ENCODE assay signal across 6 cellular contexts in the genomic region with DNA sequence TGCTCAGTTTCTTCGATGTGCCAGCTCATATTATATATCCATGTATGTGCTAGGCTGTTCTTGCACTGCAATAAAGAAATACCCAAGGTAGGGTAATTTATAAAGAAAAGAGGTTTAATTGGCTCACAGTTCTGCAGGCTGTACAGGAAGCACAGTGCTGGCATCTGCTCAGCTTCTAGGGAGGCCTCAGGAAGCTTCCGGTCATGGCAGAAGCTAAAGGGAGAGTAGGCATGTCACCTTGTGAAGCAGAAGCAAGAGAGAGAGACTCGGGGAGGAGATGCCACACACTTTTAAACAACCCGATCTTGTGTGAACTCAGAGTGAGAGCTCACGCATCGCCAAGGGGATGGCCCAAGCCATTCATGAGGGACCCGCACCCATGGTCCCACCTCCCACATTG. TPM values are rescaled to one million over a fixed set of nuclear protein-coding genes. Genes with fewer than 3 reads are reported as not detected.
"Had no signal": no experiment of that assay in that cellular context is flagged by ENCODE, and none has a peak within 500 bp of the region (broad histone marks: within the 10 kb centered on the region; RNA-seq: fewer than 3 reads in every experiment).

No MANE protein-coding gene starts in this region.

- ATAC-seq: HepG2 had no signal

- H3K4me2 ChIP-seq: KMS-11 had no signal

- H3K27ac ChIP-seq: HL-60, KMS-11 had no signal

- H3K9ac ChIP-seq: KMS-11 had no signal

- DNase-seq: IMR-90, KG1 had no signal

- FAIRE-seq: HepG2, HTR-8/SVneo had no signal

RNA-seq across cellular contexts. Expression of gene ECHDC3, which starts 13.8 kb away (rescaled TPM):
- total RNA-seq: HepG2 had no signal
- polyA plus RNA-seq: HepG2 had no signal
